Comparison of ENCODE assay signal across 17 cellular contexts in the genomic region with DNA sequence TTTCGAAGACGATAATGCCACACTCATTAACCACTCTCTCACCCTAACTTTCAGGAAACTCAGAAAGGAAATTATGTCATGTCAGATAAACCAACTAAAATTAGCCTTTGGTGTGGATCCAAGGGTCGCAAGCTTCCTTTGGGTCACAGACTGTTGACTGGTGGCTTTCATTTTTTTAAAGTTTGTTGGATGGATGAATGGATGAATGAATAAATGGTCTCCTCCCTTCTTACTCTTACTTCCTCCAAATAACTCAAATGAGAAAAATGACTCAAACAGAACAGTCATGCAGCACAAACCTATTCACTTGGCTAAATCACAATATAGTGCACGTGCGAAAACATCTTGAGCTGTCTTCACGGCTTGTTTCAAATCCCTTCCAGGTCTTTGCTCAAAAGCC.
DNase-seq lines count a peak whose midpoint lies in the region; ATAC-seq and TF ChIP-seq lines count a peak whose summit lies in the region.
"Had no signal": no experiment of that assay in that cellular context is flagged by ENCODE, and none has a peak within 500 bp of the region (broad histone marks: within the 10 kb centered on the region; RNA-seq: fewer than 3 reads in every experiment).

No MANE protein-coding gene starts in this region.

- no TSS peak for BruUV-seq in PC-3 (replicated peaks; lab: Mats Ljungman, UMichigan)

- H3K4me1 ChIP-seq in PC-3 (ENCODE audit: insufficient read depth, low read length) = no peaks in the 10 kb centered on the region
- H3K4me1 ChIP-seq: Peyer's patch had no signal

- H3K27ac ChIP-seq in PC-3 (ENCODE audit: low read length) = no peak overlapping the region
- H3K27ac ChIP-seq: neutrophil had no signal

- no peaks in the 10 kb centered on the region for H4K20me1 ChIP-seq in PC-3 (ENCODE audit: low read length)

- no peaks in the 10 kb centered on the region for H3F3A ChIP-seq in PC-3 (ENCODE audit: low read length, unreplicated experiment)

- no peaks in the 10 kb centered on the region for H3K79me2 ChIP-seq in PC-3 (ENCODE audit: low read length)

- POLR2A ChIA-PET in PC-3 (lab: Charles Lee; ENCODE audit: unreplicated experiment) = no interaction called here

- intact Hi-C loops in PC-3 (cut with micrococcal nuclease) = no loop called here

- TF ChIP-seq CTCF in GM06990 (IDR thresholded peaks at IDR 0.05; ENCODE audit: insufficient read depth, low read length, poor library complexity, severe bottlenecking) (no peak), PC-3 (conservative IDR thresholded peaks at IDR 0.05; ENCODE audit: low read depth, low read length) (no peak), fibroblast of mammary gland (conservative IDR thresholded peaks at IDR 0.05; ENCODE audit: control insufficient read depth, insufficient read depth, low read depth, low read length) (no peak)

- no peak overlapping the region for H3K4me2 ChIP-seq in PC-3 (ENCODE audit: low read length)

- no peak overlapping the region for H3K9ac ChIP-seq in PC-3 (ENCODE audit: low read length)

- DNase-seq in GM06990 (ENCODE audit: extremely low read depth, insufficient read length) (peak; percentile 36), PC-3 (peak; percentile 18), fibroblast of mammary gland (ENCODE audit: low read depth) (peak; percentile 62), renal cortical epithelial cell (ENCODE audit: low read depth) (peak; percentile 42), Ammon's horn (ENCODE audit: low spot score) (no peak), midbrain (lab: John Stamatoyannopoulos, UW) (no peak), NCI-H524 treated with DMSO at 0.1 percent for 48 hours (lab: John Stamatoyannopoulos, UW) (no peak)
- DNase-seq: activated CD4-positive, alpha-beta T cell treated with anti-CD3 and anti-CD28 coated beads for 4 hours; activated T-cell treated with anti-CD3 and anti-CD28 coated beads, Interleukin-2, amount 50 U/mL, for 24 hours; AML-193; esophagus squamous epithelium; mesendoderm; NCI-H187; NCI-H510A treated with DMSO at 0.1 percent for 48 hours; Peyer's patch had no signal

- CTCF ChIA-PET in PC-3 (lab: Charles Lee) = no interaction called here

- H3K9me3 ChIP-seq in PC-3 (ENCODE audit: low read length) = no peaks in the 10 kb centered on the region
- H3K9me3 ChIP-seq: esophagus squamous epithelium, neutrophil, Peyer's patch had no signal

- ATAC-seq in PC-3 (peak; percentile 22; the same call in 1 of the 2 replicates), GM19467 (IDR thresholded peaks at IDR 0.05; ENCODE audit: unreplicated experiment) (no peak)

- H3K9me2 ChIP-seq in PC-3 (replicated peaks; ENCODE audit: low read length) = no peaks in the 10 kb centered on the region

- H3K36me3 ChIP-seq in GM06990 (ENCODE audit: control insufficient read depth, insufficient read depth, low read length) (no peaks in the 10 kb centered on the region), PC-3 (ENCODE audit: low read depth, low read length) (no peaks in the 10 kb centered on the region)
- H3K36me3 ChIP-seq: neutrophil had no signal

- no peak overlapping the region for H2AFZ ChIP-seq in PC-3 (ENCODE audit: low read length)

- H3K4me3 ChIP-seq in GM06990 (replicated peaks; ENCODE audit: low read depth, low read length) (no peak overlapping the region), PC-3 (ENCODE audit: low read length) (no peak overlapping the region), fibroblast of mammary gland (ENCODE audit: control insufficient read depth, low read depth, low read length) (no peak overlapping the region)
- H3K4me3 ChIP-seq: esophagus squamous epithelium, Peyer's patch had no signal

- H3K27me3 ChIP-seq in GM06990 (replicated peaks; ENCODE audit: control insufficient read depth, insufficient read depth, low read length) (no peaks in the 10 kb centered on the region; the same call in 1 of the 2 replicates), PC-3 (ENCODE audit: low read length) (no peaks in the 10 kb centered on the region)
- H3K27me3 ChIP-seq: esophagus squamous epithelium, Peyer's patch had no signal

Comparison
In these comparisons a context has a peak if more than half of its experiments do, and no peak if none do; other contexts are left out.
1. DNase-seq: peak in GM06990 (single experiment), PC-3 (single experiment), fibroblast of mammary gland (single experiment) and renal cortical epithelial cell (single experiment); none in Ammon's horn (single experiment), midbrain (single experiment) and NCI-H524 treated with DMSO at 0.1 percent for 48 hours (single experiment).